Comparison of ENCODE assay signal across 10 cellular contexts in the genomic region with DNA sequence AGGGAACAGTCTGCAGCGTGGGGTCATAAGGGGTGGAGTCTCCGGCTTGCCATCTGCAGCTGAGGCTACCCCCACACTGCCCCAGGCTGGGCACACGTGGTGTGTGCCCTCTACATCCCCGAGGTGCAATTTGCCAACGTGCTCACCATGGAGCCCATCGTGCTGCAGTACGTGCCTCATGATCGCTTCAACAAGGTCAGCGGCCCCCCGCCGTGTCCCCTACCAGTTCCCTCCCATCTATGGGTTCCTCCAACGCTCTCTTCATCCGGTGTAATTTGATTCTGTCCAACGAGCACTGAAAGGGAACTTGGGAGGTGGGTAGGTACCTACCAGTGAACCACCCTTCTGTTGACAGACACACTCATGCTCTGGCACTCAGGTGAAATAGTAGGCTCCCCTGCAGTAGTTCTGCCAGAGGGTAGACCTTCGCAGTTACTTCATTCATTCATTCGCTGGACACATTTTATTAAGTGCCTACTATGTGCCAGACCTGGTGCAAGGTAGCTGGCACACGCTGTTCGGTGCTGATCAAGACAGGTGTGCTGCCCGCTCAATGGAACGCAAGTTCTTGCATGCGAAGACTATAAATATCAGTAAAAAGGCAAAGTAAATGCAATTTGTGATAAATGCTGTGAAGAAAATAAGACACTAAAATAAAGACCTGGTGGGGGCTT. TPM values are rescaled to one million over a fixed set of nuclear protein-coding genes. Genes with fewer than 3 reads are reported as not detected.
DNase-seq lines count a peak whose midpoint lies in the region; ATAC-seq and TF ChIP-seq lines count a peak whose summit lies in the region.
"Had no signal": no experiment of that assay in that cellular context is flagged by ENCODE, and none has a peak within 500 bp of the region (broad histone marks: within the 10 kb centered on the region; RNA-seq: fewer than 3 reads in every experiment).

No MANE protein-coding gene starts in this region.

- TF ChIP-seq CTCF in neural crest cell (conservative IDR thresholded peaks at IDR 0.05): no peak

- DNase-seq in activated CD4-positive, alpha-beta T cell treated with anti-CD3 and anti-CD28 coated beads for 36 hours: no peak
- DNase-seq in activated CD4-positive, alpha-beta T cell treated with anti-CD3 and anti-CD28 coated beads for 4 hours: no peak
- no peak for DNase-seq in activated naive CD8-positive, alpha-beta T cell treated with anti-CD3 and anti-CD28 coated beads, Interleukin-2, amount 10 ng/mL, durations not matched to agents 7 days and 5 days
- DNase-seq in neural crest cell (ENCODE audit: low read depth, low spot score) (no peak), CD1c-positive myeloid dendritic cell (ENCODE audit: extremely low spot score) (no peak), pons (ENCODE audit: low spot score) (no peak)
- DNase-seq: left cardiac atrium, NCI-H146 had no signal

- H3K9me3 Mint-ChIP-seq in activated CD4-positive, alpha-beta T cell treated with anti-CD3 and anti-CD28 coated beads for 36 hours (ENCODE audit: low read depth): no peaks in the 10 kb centered on the region
- no peaks in the 10 kb centered on the region for H3K9me3 Mint-ChIP-seq in activated naive CD8-positive, alpha-beta T cell treated with anti-CD3 and anti-CD28 coated beads, Interleukin-2, amount 10 ng/mL, durations not matched to agents 7 days and 5 days
- H3K9me3 Mint-ChIP-seq in neural crest cell: no peaks in the 10 kb centered on the region

- POLR2A ChIA-PET in activated CD4-positive, alpha-beta T cell treated with anti-CD3 and anti-CD28 coated beads for 36 hours (lab: Charles Lee): no interaction called here
- POLR2A ChIA-PET in activated naive CD8-positive, alpha-beta T cell treated with anti-CD3 and anti-CD28 coated beads, Interleukin-2, amount 10 ng/mL, durations not matched to agents 7 days and 5 days (lab: Charles Lee): interaction anchor here (0.9 to 5.2 kb wide), 6 partner anchors 11 to 27 kb away, joined by 3 to 111 read pairs (median 14); no protein-coding TSS in a partner anchor

- H3K4me1 Mint-ChIP-seq in activated CD4-positive, alpha-beta T cell treated with anti-CD3 and anti-CD28 coated beads for 36 hours: peaks cover 55% of the 10 kb centered on the region
- peaks cover 42% of the 10 kb centered on the region for H3K4me1 Mint-ChIP-seq in activated naive CD8-positive, alpha-beta T cell treated with anti-CD3 and anti-CD28 coated beads, Interleukin-2, amount 10 ng/mL, durations not matched to agents 7 days and 5 days
- H3K4me1 Mint-ChIP-seq in neural crest cell: peaks cover 42% of the 10 kb centered on the region

- CTCF ChIA-PET in activated CD4-positive, alpha-beta T cell treated with anti-CD3 and anti-CD28 coated beads for 36 hours (lab: Charles Lee): interaction anchor here (1.3 to 2.4 kb wide), 5 partner anchors 10 to 40 kb away, joined by 3 to 16 read pairs (median 9); no protein-coding TSS in a partner anchor

- no peak for TF ChIP-seq RAD21 in Ishikawa (IDR thresholded peaks at IDR 0.05; ENCODE audit: low read depth)

- no peak for ATAC-seq in activated CD4-positive, alpha-beta T cell treated with anti-CD3 and anti-CD28 coated beads for 36 hours
- no peak for ATAC-seq in activated naive CD8-positive, alpha-beta T cell treated with anti-CD3 and anti-CD28 coated beads, Interleukin-2, amount 10 ng/mL, durations not matched to agents 7 days and 5 days (ENCODE audit: low read depth)
- no peak for ATAC-seq in HG03571 (IDR thresholded peaks at IDR 0.05; ENCODE audit: unreplicated experiment)
- ATAC-seq: left cardiac atrium had no signal

- intact Hi-C loops in activated CD4-positive, alpha-beta T cell treated with anti-CD3 and anti-CD28 coated beads for 36 hours (cut with DNase I, micrococcal nuclease): no loop called here

- H3K36me3 Mint-ChIP-seq in activated CD4-positive, alpha-beta T cell treated with anti-CD3 and anti-CD28 coated beads for 36 hours (ENCODE audit: low read depth): peaks cover 75% of the 10 kb centered on the region
- H3K36me3 Mint-ChIP-seq in activated naive CD8-positive, alpha-beta T cell treated with anti-CD3 and anti-CD28 coated beads, Interleukin-2, amount 10 ng/mL, durations not matched to agents 7 days and 5 days: peaks cover 18% of the 10 kb centered on the region
- peaks cover 9% of the 10 kb centered on the region for H3K36me3 Mint-ChIP-seq in neural crest cell (ENCODE audit: low read depth)

- no peaks in the 10 kb centered on the region for H3K27me3 Mint-ChIP-seq in activated CD4-positive, alpha-beta T cell treated with anti-CD3 and anti-CD28 coated beads for 36 hours
- no peaks in the 10 kb centered on the region for H3K27me3 Mint-ChIP-seq in activated naive CD8-positive, alpha-beta T cell treated with anti-CD3 and anti-CD28 coated beads, Interleukin-2, amount 10 ng/mL, durations not matched to agents 7 days and 5 days
- H3K27me3 Mint-ChIP-seq in neural crest cell (ENCODE audit: low read depth): peaks cover 25% of the 10 kb centered on the region

- peak overlapping the region; percentile 93 for H3K27ac Mint-ChIP-seq in activated CD4-positive, alpha-beta T cell treated with anti-CD3 and anti-CD28 coated beads for 36 hours
- peak overlapping the region; percentile 81 for H3K27ac Mint-ChIP-seq in activated naive CD8-positive, alpha-beta T cell treated with anti-CD3 and anti-CD28 coated beads, Interleukin-2, amount 10 ng/mL, durations not matched to agents 7 days and 5 days
- H3K27ac Mint-ChIP-seq in neural crest cell (ENCODE audit: unreplicated experiment): no peak overlapping the region

- H3K4me3 Mint-ChIP-seq in activated CD4-positive, alpha-beta T cell treated with anti-CD3 and anti-CD28 coated beads for 36 hours: peak overlapping the region; percentile 95
- peak overlapping the region; percentile 95 for H3K4me3 Mint-ChIP-seq in activated naive CD8-positive, alpha-beta T cell treated with anti-CD3 and anti-CD28 coated beads, Interleukin-2, amount 10 ng/mL, durations not matched to agents 7 days and 5 days
- peak overlapping the region; percentile 93 for H3K4me3 Mint-ChIP-seq in neural crest cell

- TF ChIP-seq EP300 in Ishikawa (IDR thresholded peaks at IDR 0.05; ENCODE audit: borderline replicate concordance): peak; percentile 62; the same call in 1 of the 2 replicates

TF ChIP-seq in Ishikawa, 13 proteins besides CTCF, POLR2A, EP300 and RAD21:
- TF ChIP-seq, protein P1, sequence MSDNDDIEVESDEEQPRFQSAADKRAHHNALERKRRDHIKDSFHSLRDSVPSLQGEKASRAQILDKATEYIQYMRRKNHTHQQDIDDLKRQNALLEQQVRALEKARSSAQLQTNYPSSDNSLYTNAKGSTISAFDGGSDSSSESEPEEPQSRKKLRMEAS (IDR thresholded peaks at IDR 0.05): peak; percentile 82
- TF ChIP-seq, protein P2, sequence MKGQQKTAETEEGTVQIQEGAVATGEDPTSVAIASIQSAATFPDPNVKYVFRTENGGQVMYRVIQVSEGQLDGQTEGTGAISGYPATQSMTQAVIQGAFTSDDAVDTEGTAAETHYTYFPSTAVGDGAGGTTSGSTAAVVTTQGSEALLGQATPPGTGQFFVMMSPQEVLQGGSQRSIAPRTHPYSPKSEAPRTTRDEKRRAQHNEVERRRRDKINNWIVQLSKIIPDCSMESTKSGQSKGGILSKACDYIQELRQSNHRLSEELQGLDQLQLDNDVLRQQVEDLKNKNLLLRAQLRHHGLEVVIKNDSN (IDR thresholded peaks at IDR 0.05): peak; percentile 52; the same call in 1 of the 2 replicates
- TF ChIP-seq EGR1 (IDR thresholded peaks at IDR 0.05) (no peak), TCF12 (IDR thresholded peaks at IDR 0.05; ENCODE audit: low read depth) (peak; percentile 73; the same call in 1 of the 2 replicates), FOXM1 (IDR thresholded peaks at IDR 0.05; ENCODE audit: borderline replicate concordance, low read depth) (peak; percentile 47; the same call in 1 of the 2 replicates)

RNA-seq across cellular contexts. Expression of a gene that starts 2.7 kb away (rescaled TPM):
- 100 to 1,000 TPM; 168 to 174 TPM for total RNA-seq in activated CD4-positive, alpha-beta T cell treated with anti-CD3 and anti-CD28 coated beads for 36 hours
- 100 to 1,000 TPM; 333 to 343 TPM for total RNA-seq in activated naive CD8-positive, alpha-beta T cell treated with anti-CD3 and anti-CD28 coated beads, Interleukin-2, amount 10 ng/mL, durations not matched to agents 7 days and 5 days
- total RNA-seq in neural crest cell: 79.6 and 85.1 TPM in 2 replicates

RNA-seq across cellular contexts. Expression of a gene that starts 22.3 kb away (rescaled TPM):
- 10 to 100 TPM; 49.4 to 58.6 TPM for total RNA-seq in activated CD4-positive, alpha-beta T cell treated with anti-CD3 and anti-CD28 coated beads for 36 hours
- 10 to 100 TPM; 30.4 to 37.3 TPM for total RNA-seq in activated naive CD8-positive, alpha-beta T cell treated with anti-CD3 and anti-CD28 coated beads, Interleukin-2, amount 10 ng/mL, durations not matched to agents 7 days and 5 days
- 9.0 and 11.0 TPM in 2 replicates for total RNA-seq in neural crest cell

RNA-seq across cellular contexts. Expression of a gene that starts 33.1 kb away (rescaled TPM):
- 10 to 100 TPM; 31.8 to 37.3 TPM for total RNA-seq in activated CD4-positive, alpha-beta T cell treated with anti-CD3 and anti-CD28 coated beads for 36 hours
- 1 to 10 TPM; 7.2 TPM for total RNA-seq in activated naive CD8-positive, alpha-beta T cell treated with anti-CD3 and anti-CD28 coated beads, Interleukin-2, amount 10 ng/mL, durations not matched to agents 7 days and 5 days
- total RNA-seq in neural crest cell: 13.0 and 13.8 TPM in 2 replicates

RNA-seq across cellular contexts. Expression of a gene that starts 40.3 kb away (rescaled TPM):
- total RNA-seq in activated CD4-positive, alpha-beta T cell treated with anti-CD3 and anti-CD28 coated beads for 36 hours: 1 to 10 TPM; 1.6 to 1.7 TPM
- total RNA-seq in activated naive CD8-positive, alpha-beta T cell treated with anti-CD3 and anti-CD28 coated beads, Interleukin-2, amount 10 ng/mL, durations not matched to agents 7 days and 5 days: 1 to 10 TPM; 1.8 to 2.0 TPM
- total RNA-seq in neural crest cell: 108 and 116 TPM in 2 replicates

RNA-seq across cellular contexts. Expression of a gene that starts 44.7 kb away (rescaled TPM):
- total RNA-seq in activated CD4-positive, alpha-beta T cell treated with anti-CD3 and anti-CD28 coated beads for 36 hours: 100 to 1,000 TPM; 337 to 396 TPM
- total RNA-seq in activated naive CD8-positive, alpha-beta T cell treated with anti-CD3 and anti-CD28 coated beads, Interleukin-2, amount 10 ng/mL, durations not matched to agents 7 days and 5 days: 100 to 1,000 TPM; 182 to 189 TPM
- total RNA-seq in neural crest cell: 193 and 203 TPM in 2 replicates
